15 cellular contexts compared by ENCODE assay signal in the genomic region with DNA sequence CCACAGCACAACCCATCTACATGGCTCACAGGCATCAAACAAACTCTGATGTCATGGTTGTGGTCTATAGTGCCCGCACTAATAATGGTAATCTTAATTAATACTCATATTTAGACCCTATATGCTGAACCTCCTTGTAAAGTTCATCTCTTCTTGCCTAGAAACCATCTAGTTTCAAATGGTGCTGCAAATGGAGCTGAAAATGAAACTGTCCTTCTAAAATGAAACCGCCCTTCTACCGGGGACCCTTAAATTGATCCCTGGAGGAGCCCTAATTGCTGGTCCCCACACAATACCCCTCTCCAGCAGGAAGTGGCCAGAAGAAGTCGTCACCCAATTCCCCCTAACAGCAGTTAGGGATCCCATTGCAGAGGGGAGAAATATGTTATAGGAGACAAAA.
"Had no signal": no experiment of that assay in that cellular context is flagged by ENCODE, and none has a peak within 500 bp of the region (broad histone marks: within the 10 kb centered on the region; RNA-seq: fewer than 3 reads in every experiment).

No MANE protein-coding gene starts in this region.

- H3K4me3 ChIP-seq: gastroesophageal sphincter, pancreas, upper lobe of right lung had no signal

- H3K4me1 Mint-ChIP-seq: activated CD4-positive, alpha-beta T cell treated with anti-CD3 and anti-CD28 coated beads, Interleukin-2, amount 10 ng/mL, durations not matched to agents 7 days and 5 days; brain; central memory CD8-positive, alpha-beta T cell had no signal

- H3K4me1 ChIP-seq: gastroesophageal sphincter, pancreas, upper lobe of right lung had no signal

- H3K27ac ChIP-seq: gastroesophageal sphincter, pancreas, upper lobe of right lung had no signal

- ATAC-seq: gastroesophageal sphincter, pancreas, upper lobe of right lung, WTC11 had no signal

- H3K27me3 Mint-ChIP-seq: activated CD4-positive, alpha-beta T cell treated with anti-CD3 and anti-CD28 coated beads, Interleukin-2, amount 10 ng/mL, durations not matched to agents 7 days and 5 days; brain; central memory CD8-positive, alpha-beta T cell; stimulated activated naive CD8-positive, alpha-beta T cell treated with anti-CD3 and anti-CD28 coated beads, Interleukin-15, Interleukin-2, amounts not matched to agents 100 ng/mL and 50 ng/mL, for 24 hours had no signal

- H3K4me3 Mint-ChIP-seq: activated CD4-positive, alpha-beta T cell treated with anti-CD3 and anti-CD28 coated beads, Interleukin-2, amount 10 ng/mL, durations not matched to agents 7 days and 5 days; brain; central memory CD8-positive, alpha-beta T cell; stimulated activated naive CD8-positive, alpha-beta T cell treated with anti-CD3 and anti-CD28 coated beads, Interleukin-15, Interleukin-2, amounts not matched to agents 100 ng/mL and 50 ng/mL, for 24 hours; WTC11 had no signal

- H3K36me3 ChIP-seq: gastroesophageal sphincter, pancreas, upper lobe of right lung had no signal

- DNase-seq: activated CD4-positive, alpha-beta T cell treated with anti-CD3 and anti-CD28 coated beads, Interleukin-2, amount 10 ng/mL, durations not matched to agents 7 days and 5 days; activated CD8-positive, alpha-beta memory T cell treated with anti-CD3 and anti-CD28 coated beads for 24 hours; activated naive CD4-positive, alpha-beta T cell treated with anti-CD3 and anti-CD28 coated beads, Interleukin-2, amount 50 U/mL, for 16 hours; activated T-cell treated with anti-CD3 and anti-CD28 coated beads for 4 hours; cortex of kidney; effector memory CD4-positive, alpha-beta T cell; pancreas; stimulated activated CD4-positive, alpha-beta T cell treated with anti-CD3 and anti-CD28 coated beads, Interleukin-4, amount 100 ng/mL, for 1 hour; testis; upper lobe of right lung had no signal

- H3K9me3 ChIP-seq: gastroesophageal sphincter, pancreas, testis, upper lobe of right lung had no signal

- H3K27me3 ChIP-seq: gastroesophageal sphincter, pancreas, testis, upper lobe of right lung had no signal

- H3K36me3 Mint-ChIP-seq: brain had no signal

- H3K27ac Mint-ChIP-seq: activated CD4-positive, alpha-beta T cell treated with anti-CD3 and anti-CD28 coated beads, Interleukin-2, amount 10 ng/mL, durations not matched to agents 7 days and 5 days; stimulated activated naive CD8-positive, alpha-beta T cell treated with anti-CD3 and anti-CD28 coated beads, Interleukin-15, Interleukin-2, amounts not matched to agents 100 ng/mL and 50 ng/mL, for 24 hours; WTC11 had no signal
